8 cellular contexts compared by ENCODE assay signal in the genomic region with DNA sequence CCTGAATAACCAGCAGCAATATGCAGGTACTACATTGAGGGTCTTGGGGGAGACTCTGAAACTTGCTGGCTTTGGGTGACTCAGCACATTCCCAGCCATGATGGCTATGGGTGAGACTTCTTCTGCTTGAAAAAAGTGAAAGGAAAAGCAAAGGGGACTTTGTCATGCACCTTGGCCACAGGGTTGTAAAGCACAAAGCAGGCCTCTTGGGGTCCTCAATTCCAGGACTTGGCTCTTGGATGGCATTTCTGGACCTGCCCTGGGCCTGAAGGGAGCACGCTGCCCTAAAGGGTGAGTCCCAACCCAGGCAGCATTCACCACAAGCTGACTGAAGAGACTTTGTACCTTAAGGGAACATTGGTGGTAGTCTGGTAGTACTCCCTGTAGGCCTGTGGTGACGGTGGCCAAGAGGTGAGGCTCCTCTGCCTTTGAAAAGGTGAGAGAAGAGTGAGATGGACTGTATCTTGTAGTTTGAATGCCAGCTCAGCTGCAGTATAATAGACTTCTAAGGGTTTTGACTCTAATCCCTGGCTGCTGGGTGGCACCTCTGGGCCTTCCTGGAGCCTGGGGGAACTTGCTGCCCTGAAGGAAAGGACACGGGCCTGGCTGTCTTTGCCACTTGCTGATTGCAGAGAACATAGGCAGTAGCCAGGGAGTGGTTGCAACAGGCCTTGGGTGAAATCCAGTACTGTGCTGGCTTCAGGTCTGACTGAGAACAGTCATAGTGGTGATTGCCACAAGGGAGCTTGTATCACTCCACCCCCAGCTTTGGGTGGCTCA. TPM values are rescaled to one million over a fixed set of nuclear protein-coding genes. Genes with fewer than 3 reads are reported as not detected.
DNase-seq lines count a peak whose midpoint lies in the region; ATAC-seq and TF ChIP-seq lines count a peak whose summit lies in the region.

No MANE protein-coding gene starts in this region.

- TF ChIP-seq POLR2A in sigmoid colon (IDR thresholded peaks at IDR 0.05), result no peak

- peak overlapping the region; percentile 99 for H3K27ac Mint-ChIP-seq in activated naive CD8-positive, alpha-beta T cell

- H3K4me3 Mint-ChIP-seq in activated naive CD8-positive, alpha-beta T cell, result peak overlapping the region; percentile 56

- peaks cover 6% of the 10 kb centered on the region for H3K36me3 Mint-ChIP-seq in activated naive CD8-positive, alpha-beta T cell

- H3K27me3 ChIP-seq in sigmoid colon, result peaks cover 0 to 4% (median 0%) of the 10 kb centered on the region in 3 donors

- H3K27me3 Mint-ChIP-seq in activated naive CD8-positive, alpha-beta T cell, result no peaks in the 10 kb centered on the region

- peak; percentile 47 for DNase-seq in activated naive CD4-positive, alpha-beta T cell treated with Interleukin-2 at 50 U/mL for 16 hours
- DNase-seq in activated naive CD4-positive, alpha-beta T cell (lab: John Stamatoyannopoulos, UW), result no peak
- DNase-seq in occipital lobe (lab: John Stamatoyannopoulos, UW) (peak; percentile 56), NCI-H2171 (lab: John Stamatoyannopoulos, UW) (no peak), sigmoid colon (no peak), cortex of kidney (lab: John Stamatoyannopoulos, UW) (no peak)

- peak; percentile 65 for ATAC-seq in HG03108 (IDR thresholded peaks at IDR 0.05; ENCODE audit: unreplicated experiment)

- no peaks in the 10 kb centered on the region for H3K9me3 ChIP-seq in sigmoid colon

- no peak for TF ChIP-seq CTCF in sigmoid colon (IDR thresholded peaks at IDR 0.05)

- intact Hi-C loops in sigmoid colon (cut with DNase I), result no loop called here

- H3K9me3 Mint-ChIP-seq in activated naive CD8-positive, alpha-beta T cell (ENCODE audit: low read depth), result no peaks in the 10 kb centered on the region

- no peak overlapping the region for H3K27ac ChIP-seq in sigmoid colon

- 60 to 75% methylated on average over 3 of the region's 3 CpGs for WGBS in sigmoid colon, 2 donors

- H3K4me1 Mint-ChIP-seq in activated naive CD8-positive, alpha-beta T cell (ENCODE audit: low read depth), result peaks cover 76% of the 10 kb centered on the region

- no peaks in the 10 kb centered on the region for H3K4me1 ChIP-seq in sigmoid colon

- no peaks in the 10 kb centered on the region for H3K36me3 ChIP-seq in sigmoid colon

- TF ChIP-seq EP300 in sigmoid colon (IDR thresholded peaks at IDR 0.05), result no peak

- H3K4me3 ChIP-seq in sigmoid colon, result no peak overlapping the region

RNA-seq across cellular contexts. Expression of a gene that starts 36.5 kb away (rescaled TPM):
- total RNA-seq in occipital lobe, result 5.1 TPM
- total RNA-seq in sigmoid colon, result 1 to 10 TPM; 2.5 to 4.3 (median 3.4) TPM
- polyA plus RNA-seq in sigmoid colon, result 10 to 100 TPM in 1 of 3 donors, 1 to 10 TPM in 2; 5.8 to 36.4 (median 6.6) TPM

Comparison
In these comparisons a context has a peak if more than half of its experiments do, and no peak if none do; other contexts are left out.
1. DNase-seq: peak in activated naive CD4-positive, alpha-beta T cell treated with Interleukin-2 at 50 U/mL for 16 hours (single experiment) and occipital lobe (single experiment); none in activated naive CD4-positive, alpha-beta T cell (0 of 4), NCI-H2171 (single experiment), sigmoid colon (single experiment) and cortex of kidney (single experiment).